In the genomic region with DNA sequence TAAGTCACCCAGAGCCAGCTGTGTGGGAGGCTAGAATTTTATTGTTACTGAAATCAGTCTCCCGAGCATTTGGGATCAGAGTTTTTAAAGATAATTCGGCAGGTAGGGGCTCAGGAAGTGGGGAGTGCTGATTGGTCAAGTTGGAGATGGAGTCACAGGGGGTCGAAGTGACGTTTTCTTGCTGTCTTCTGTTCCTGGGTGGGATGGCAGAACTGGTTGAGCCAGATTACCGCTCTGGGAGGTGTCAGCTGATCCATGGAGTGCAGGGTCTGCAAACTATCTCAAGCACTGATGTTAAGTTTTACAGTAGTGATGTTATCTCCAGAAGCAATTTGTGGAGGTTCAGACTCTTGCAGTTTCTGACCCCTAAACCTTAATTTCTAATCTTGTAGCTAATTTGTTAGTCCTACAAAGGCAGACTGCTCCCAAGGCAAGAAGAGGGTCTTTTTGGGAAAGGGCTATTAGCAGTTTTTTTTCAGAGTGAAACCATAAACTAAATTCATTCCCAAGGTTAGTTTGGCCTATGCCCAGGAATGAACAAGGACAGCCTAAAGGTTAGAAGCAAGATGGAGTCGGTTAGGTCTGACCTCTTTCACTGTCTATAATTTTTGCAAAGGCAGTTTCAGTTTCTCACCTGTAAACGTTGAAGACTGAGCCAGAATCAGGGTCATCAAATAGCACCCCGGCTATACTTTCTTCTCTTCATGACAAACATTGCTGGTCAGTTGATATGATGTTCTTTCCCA, we compare ENCODE assay signal across 2 cellular contexts.
TF ChIP-seq lines count a peak whose summit lies in the region.

No MANE protein-coding gene starts in this region.

TF ChIP-seq in Ishikawa, 13 proteins besides CTCF, POLR2A, EP300 and RAD21:
- TF ChIP-seq, protein P1, sequence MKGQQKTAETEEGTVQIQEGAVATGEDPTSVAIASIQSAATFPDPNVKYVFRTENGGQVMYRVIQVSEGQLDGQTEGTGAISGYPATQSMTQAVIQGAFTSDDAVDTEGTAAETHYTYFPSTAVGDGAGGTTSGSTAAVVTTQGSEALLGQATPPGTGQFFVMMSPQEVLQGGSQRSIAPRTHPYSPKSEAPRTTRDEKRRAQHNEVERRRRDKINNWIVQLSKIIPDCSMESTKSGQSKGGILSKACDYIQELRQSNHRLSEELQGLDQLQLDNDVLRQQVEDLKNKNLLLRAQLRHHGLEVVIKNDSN (IDR thresholded peaks at IDR 0.05), result peak; percentile 63
- TF ChIP-seq ZBTB7A (IDR thresholded peaks at IDR 0.05; ENCODE audit: low read depth), result no peak
TF ChIP-seq in Ishikawa: peak in this region for 1.

TF ChIP-seq in endothelial cell of umbilical vein, 7 proteins besides CTCF, POLR2A, EP300 and RAD21:
- TF ChIP-seq GATA2 (IDR thresholded peaks at IDR 0.05; ENCODE audit: insufficient read depth, insufficient read length, low read depth, low read length) (no peak), JUN (IDR thresholded peaks at IDR 0.05; ENCODE audit: borderline replicate concordance, insufficient read depth, insufficient read length, low read depth) (no peak), FOS (IDR thresholded peaks at IDR 0.05; ENCODE audit: borderline replicate concordance, insufficient read depth, low read length) (no peak), POLR2AphosphoS5 (IDR thresholded peaks at IDR 0.05; ENCODE audit: insufficient read depth, low read depth, low read length) (no peak)
